ENCODE assay signal across 1 cellular context in genomic region chr6:33183071-33183683, GRCh38.
A peak's percentile ranks its signal among the peaks of the same experiment; 100 is the strongest.
TF ChIP-seq lines count a peak whose summit lies in the region.

No MANE protein-coding gene starts in this region.

TF ChIP-seq in K562, 482 proteins besides CTCF, POLR2A, EP300 and RAD21 (continues in another document):
- peak; percentile 62; the same call in 1 of the 2 replicates for TF ChIP-seq ZNF134 (CRISPR knock-in tag; conservative IDR thresholded peaks at IDR 0.05)
- 0 out of 4 replicates have a peak, but pooled peaks of 1 of the 2 experiments have one; percentile 4 for TF ChIP-seq HDAC1 (IDR thresholded peaks at IDR 0.05)
- TF ChIP-seq CSDE1 (IDR thresholded peaks at IDR 0.05) = 0 out of 4 replicates have a peak, but pooled peaks of 1 of the 2 experiments have one; percentile 44
- no peak for TF ChIP-seq CUX1 (CRISPR knock-in tag; IDR thresholded peaks at IDR 0.05)
- 0 out of 2 replicates have a peak, but pooled peaks have one; percentile 47 for TF ChIP-seq ZNF766 (CRISPR knock-in tag; conservative IDR thresholded peaks at IDR 0.05)
- peak; percentile 79 for TF ChIP-seq PHF20 (IDR thresholded peaks at IDR 0.05; ENCODE audit: partially characterized antibody)
- peak; percentile 48 for TF ChIP-seq ETV1 (tag; conservative IDR thresholded peaks at IDR 0.05; ENCODE audit: low read depth)
- peak; percentile 73; the same call in 1 of the 2 replicates for TF ChIP-seq GABPB1 (CRISPR knock-in tag; IDR thresholded peaks at IDR 0.05)
- no peak for TF ChIP-seq HLTF (IDR thresholded peaks at IDR 0.05)
- TF ChIP-seq ID3 (CRISPR knock-in tag; IDR thresholded peaks at IDR 0.05) = no peak
- TF ChIP-seq ID3 (tag; IDR thresholded peaks at IDR 0.05) = peak; percentile 38; the same call in 1 of the 2 replicates
- peak; percentile 55; the same call in 1 of the 2 replicates for TF ChIP-seq ZKSCAN8 (CRISPR knock-in tag; IDR thresholded peaks at IDR 0.05)
- no peak for TF ChIP-seq HIVEP1 (CRISPR knock-in tag; IDR thresholded peaks at IDR 0.05)
- TF ChIP-seq ZNF311 (CRISPR knock-in tag; IDR thresholded peaks at IDR 0.05) = 0 out of 2 replicates have a peak, but pooled peaks have one; percentile 33
- no peak for TF ChIP-seq TFAM (CRISPR knock-in tag; conservative IDR thresholded peaks at IDR 0.05)
- peak; percentile 99 for TF ChIP-seq EHMT2 (IDR thresholded peaks at IDR 0.05)
- TF ChIP-seq DDX20 (tag; IDR thresholded peaks at IDR 0.05; ENCODE audit: low read depth) = no peak
- 0 out of 2 replicates have a peak, but pooled peaks have one; percentile 26 for TF ChIP-seq DIDO1 (tag; IDR thresholded peaks at IDR 0.05; ENCODE audit: low read depth)
- TF ChIP-seq SIN3A (IDR thresholded peaks at IDR 0.05; ENCODE audit: borderline replicate concordance in 2 of 2, control insufficient read depth in 1 of 2, low read depth in 2 of 2, low read length in 2 of 2) = no peak
- 0 out of 2 replicates have a peak, but pooled peaks have one; percentile 9 for TF ChIP-seq HBP1 (CRISPR knock-in tag; IDR thresholded peaks at IDR 0.05)
- TF ChIP-seq MCM3 (IDR thresholded peaks at IDR 0.05) = no peak
- 0 out of 2 replicates have a peak, but pooled peaks have one; percentile 38 for TF ChIP-seq CBX5 (IDR thresholded peaks at IDR 0.05; ENCODE audit: borderline replicate concordance, low read depth)
- TF ChIP-seq CBFB (CRISPR knock-in tag; IDR thresholded peaks at IDR 0.05) = peak; percentile 62; the same call in 1 of the 2 replicates
- TF ChIP-seq THRB (CRISPR knock-in tag; conservative IDR thresholded peaks at IDR 0.05) = peak; percentile 53; the same call in 1 of the 2 replicates
- TF ChIP-seq ZBTB40 (IDR thresholded peaks at IDR 0.05) = peak; percentile 86
- TF ChIP-seq ZBTB40 (CRISPR knock-in tag; IDR thresholded peaks at IDR 0.05) = no peak
- TF ChIP-seq ZNF639 (CRISPR knock-in tag; conservative IDR thresholded peaks at IDR 0.05 in 1 of 2, IDR thresholded peaks at IDR 0.05 in 1 of 2) = peak in 1 of 2 experiments; percentile 24; a peak in 1 of 4 replicates
- TF ChIP-seq MLX (CRISPR knock-in tag; conservative IDR thresholded peaks at IDR 0.05) = no peak
- peak; percentile 88 for TF ChIP-seq NR2C1 (IDR thresholded peaks at IDR 0.05)
- peak; percentile 91 for TF ChIP-seq NR2C1 (tag; IDR thresholded peaks at IDR 0.05)
- TF ChIP-seq CBX3 (IDR thresholded peaks at IDR 0.05; ENCODE audit: borderline replicate concordance in 1 of 2, low read length in 2 of 2) = peak in 1 of 2 experiments; percentile 95; a peak in 1 of 3 replicates
- TF ChIP-seq ARID4B (CRISPR knock-in tag; IDR thresholded peaks at IDR 0.05) = 0 out of 2 replicates have a peak, but pooled peaks have one; percentile 27
